8 cellular contexts compared by ENCODE assay signal in the genomic region with DNA sequence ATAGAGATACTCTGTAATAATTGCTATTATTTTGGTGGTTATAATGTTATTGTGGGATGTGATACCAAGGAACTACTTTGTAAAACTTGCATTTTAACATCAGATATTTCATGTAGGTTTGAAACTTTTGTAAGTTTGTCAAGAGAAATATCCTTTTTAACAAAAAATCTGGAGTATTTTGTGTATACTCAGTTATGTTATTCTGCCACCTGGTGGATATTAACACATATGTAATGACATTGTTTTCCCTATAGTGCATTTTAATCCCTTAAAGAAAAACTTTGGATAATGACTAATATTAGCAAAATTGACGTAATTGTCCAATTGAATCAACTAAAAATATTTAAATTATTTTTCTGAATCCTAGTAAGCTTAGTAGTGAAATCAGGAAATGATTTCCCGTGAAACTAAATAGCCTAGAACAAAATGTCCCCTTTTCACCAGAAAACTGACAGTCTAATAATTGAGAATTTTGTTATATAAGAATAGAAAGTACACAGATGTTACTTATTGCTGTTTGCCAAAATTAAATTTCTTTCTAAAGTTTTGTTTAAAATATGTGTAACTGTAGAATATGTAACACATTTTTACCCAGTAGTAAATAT. TPM values are rescaled to one million over a fixed set of nuclear protein-coding genes. Genes with fewer than 3 reads are reported as not detected.
DNase-seq lines count a peak whose midpoint lies in the region; ATAC-seq and TF ChIP-seq lines count a peak whose summit lies in the region.

No MANE protein-coding gene starts in this region.

- H3K4me3 Mint-ChIP-seq in brain (no peak overlapping the region), osteocyte (ENCODE audit: unreplicated experiment) (no peak overlapping the region)

- H3K27ac Mint-ChIP-seq in brain (no peak overlapping the region), osteocyte (ENCODE audit: unreplicated experiment) (no peak overlapping the region)

- TF ChIP-seq CTCF in brain (conservative IDR thresholded peaks at IDR 0.05) (peak; percentile 42 to 70), osteocyte (IDR thresholded peaks at IDR 0.05) (peak; percentile 63)

- DNase-seq in osteocyte (ENCODE audit: extremely low spot score, unreplicated experiment): no peak
- no peak for DNase-seq in COLO668 (lab: John Stamatoyannopoulos, UW; ENCODE audit: unreplicated experiment)
- DNase-seq in NCI-H146 (lab: John Stamatoyannopoulos, UW): no peak
- no peak for DNase-seq in NCI-H1694 (lab: John Stamatoyannopoulos, UW)

- no peaks in the 10 kb centered on the region for H3K27me3 Mint-ChIP-seq in brain
- no peaks in the 10 kb centered on the region for H3K27me3 Mint-ChIP-seq in osteocyte (ENCODE audit: unreplicated experiment)

- H3K4me1 Mint-ChIP-seq in brain (no peaks in the 10 kb centered on the region), osteocyte (ENCODE audit: unreplicated experiment) (peaks cover 11% of the 10 kb centered on the region)

- ATAC-seq in GM18498 (IDR thresholded peaks at IDR 0.05; ENCODE audit: unreplicated experiment) (peak; percentile 50), HG03135 (IDR thresholded peaks at IDR 0.05; ENCODE audit: unreplicated experiment) (peak; percentile 73), GM19395 (IDR thresholded peaks at IDR 0.05; ENCODE audit: unreplicated experiment) (no peak)

- H3K9me3 Mint-ChIP-seq in brain: no peaks in the 10 kb centered on the region
- no peaks in the 10 kb centered on the region for H3K9me3 Mint-ChIP-seq in osteocyte (ENCODE audit: unreplicated experiment)

- H3K36me3 Mint-ChIP-seq in brain (peaks cover 55% of the 10 kb centered on the region), osteocyte (ENCODE audit: unreplicated experiment) (peaks cover 20% of the 10 kb centered on the region)

RNA-seq across cellular contexts. Expression of a gene that starts 39.6 kb away (rescaled TPM):
- 31.8 TPM for polyA plus RNA-seq in brain (ENCODE audit: insufficient read depth, low read depth, low replicate concordance)
- total RNA-seq in osteocyte: 32.8 and 33.0 TPM in 2 replicates
